16 cellular contexts compared by ENCODE assay signal in the genomic region with DNA sequence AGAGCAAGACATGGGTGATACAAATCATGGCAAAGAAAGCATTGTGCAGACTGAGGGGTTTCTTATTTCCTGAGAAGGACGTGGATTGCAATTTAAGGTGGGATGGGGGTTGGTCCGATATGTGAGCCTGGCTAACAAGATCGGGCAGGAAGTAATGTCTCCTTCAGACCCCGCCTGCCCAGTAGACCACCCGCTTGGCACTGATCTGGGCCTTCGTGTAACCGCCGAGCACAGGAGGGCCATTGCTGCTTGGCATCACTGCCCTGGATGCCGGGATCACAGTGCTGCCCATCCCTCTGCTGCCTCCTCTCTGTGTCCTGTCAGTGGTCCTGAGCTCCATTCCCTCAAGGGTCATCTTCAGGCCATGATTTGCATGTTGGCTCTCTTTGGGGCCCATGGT.
DNase-seq lines count a peak whose midpoint lies in the region; ATAC-seq and TF ChIP-seq lines count a peak whose summit lies in the region.
"Had no signal": no experiment of that assay in that cellular context is flagged by ENCODE, and none has a peak within 500 bp of the region (broad histone marks: within the 10 kb centered on the region; RNA-seq: fewer than 3 reads in every experiment).

No MANE protein-coding gene starts in this region.

- H3K9me2 ChIP-seq in PC-3 (replicated peaks; ENCODE audit: low read length): no peaks in the 10 kb centered on the region

- intact Hi-C loops in PC-3 (cut with micrococcal nuclease) (loop anchor here (1.0 kb wide), 1 partner anchor 49 kb away; no protein-coding TSS in a partner anchor), stomach (cut with DNase I; ENCODE audit: low total_unique reads) (no loop called here)

- peak overlapping the region; percentile 84 to 97 for H3K18ac ChIP-seq in mesenchymal stem cell (ENCODE audit: low read depth in 1 of 2, low read length in 2 of 2)

- no peak overlapping the region for H2BK5ac ChIP-seq in mesenchymal stem cell (ENCODE audit: low read depth, low read length, poor library complexity, severe bottlenecking)

- H3K36me3 Mint-ChIP-seq in activated naive CD8-positive, alpha-beta T cell treated with anti-CD3 and anti-CD28 coated beads, Interleukin-2, amount 50 U/mL, for 24 hours (ENCODE audit: low read depth): no peaks in the 10 kb centered on the region
- H3K36me3 Mint-ChIP-seq: activated naive CD4-positive, alpha-beta T cell treated with anti-CD3 and anti-CD28 coated beads, Interleukin-2, amount 50 U/mL, for 72 hours; immature natural killer cell had no signal

- no peaks in the 10 kb centered on the region for H3K79me1 ChIP-seq in mesenchymal stem cell (replicated peaks; ENCODE audit: low read length, poor library complexity, severe bottlenecking)

- no peaks in the 10 kb centered on the region for H4K20me1 ChIP-seq in PC-3 (ENCODE audit: low read length)

- ATAC-seq in PC-3 (no peak), esophagus mucosa (no peak)
- ATAC-seq in activated naive CD8-positive, alpha-beta T cell treated with anti-CD3 and anti-CD28 coated beads, Interleukin-2, amount 50 U/mL, for 24 hours: no peak
- ATAC-seq: activated naive CD4-positive, alpha-beta T cell treated with anti-CD3 and anti-CD28 coated beads, Interleukin-2, amount 50 U/mL, for 72 hours had no signal

- no peak overlapping the region for H3K27ac Mint-ChIP-seq in activated naive CD8-positive, alpha-beta T cell treated with anti-CD3 and anti-CD28 coated beads, Interleukin-2, amount 50 U/mL, for 24 hours
- H3K27ac Mint-ChIP-seq: activated naive CD4-positive, alpha-beta T cell treated with anti-CD3 and anti-CD28 coated beads, Interleukin-2, amount 50 U/mL, for 72 hours; H9; IgD-negative memory B cell; immature natural killer cell; stimulated activated naive CD8-positive, alpha-beta T cell treated with anti-CD3 and anti-CD28 coated beads, Interleukin-15, Interleukin-2, amounts not matched to agents 100 ng/mL and 50 ng/mL, for 24 hours had no signal

- no peaks in the 10 kb centered on the region for H3K36me3 ChIP-seq in PC-3 (ENCODE audit: low read depth, low read length)
- H3K36me3 ChIP-seq in mesenchymal stem cell (ENCODE audit: control insufficient read depth in 1 of 2, insufficient read depth in 2 of 2, low read depth in 1 of 2, low read length in 2 of 2): no peaks in the 10 kb centered on the region
- no peaks in the 10 kb centered on the region for H3K36me3 ChIP-seq in stomach

- H3K4me3 ChIP-seq in PC-3 (ENCODE audit: low read length): no peak overlapping the region
- H3K4me3 ChIP-seq in coronary artery: no peak overlapping the region
- H3K4me3 ChIP-seq in mesenchymal stem cell (ENCODE audit: insufficient read depth in 1 of 2, low read depth in 1 of 2, low read length in 2 of 2): no peak overlapping the region
- no peak overlapping the region for H3K4me3 ChIP-seq in stomach

- 98% methylated on average over 9 of the region's 9 CpGs for WGBS in mesenchymal stem cell
- 94 to 98% (median 96%) methylated on average over 9 of the region's 9 CpGs for WGBS in stomach, 5 donors

- H3K4me1 ChIP-seq in PC-3 (ENCODE audit: insufficient read depth, low read length) (peaks cover 22% of the 10 kb centered on the region), mesenchymal stem cell (ENCODE audit: control insufficient read depth, insufficient read depth, low read depth, low read length) (peaks cover 22% of the 10 kb centered on the region), stomach (peaks cover 22 to 40% (median 29%) of the 10 kb centered on the region in 4 donors)

- H2AK5ac ChIP-seq in mesenchymal stem cell (ENCODE audit: low read length, severe bottlenecking): peak overlapping the region; percentile 71

- H3K9me3 ChIP-seq in PC-3 (ENCODE audit: low read length): no peaks in the 10 kb centered on the region
- no peaks in the 10 kb centered on the region for H3K9me3 ChIP-seq in mesenchymal stem cell (ENCODE audit: control insufficient read depth, low read length)
- no peaks in the 10 kb centered on the region for H3K9me3 ChIP-seq in stomach

- no peaks in the 10 kb centered on the region for H3K27me3 Mint-ChIP-seq in activated naive CD8-positive, alpha-beta T cell treated with anti-CD3 and anti-CD28 coated beads, Interleukin-2, amount 50 U/mL, for 24 hours
- H3K27me3 Mint-ChIP-seq: IgD-negative memory B cell; stimulated activated naive CD8-positive, alpha-beta T cell treated with anti-CD3 and anti-CD28 coated beads, Interleukin-15, Interleukin-2, amounts not matched to agents 100 ng/mL and 50 ng/mL, for 24 hours had no signal

- H3K79me2 ChIP-seq in PC-3 (ENCODE audit: low read length): no peaks in the 10 kb centered on the region

- 0 out of 2 replicates have a peak, but pooled peaks cover 4% of the 10 kb centered on the region for H3K27me3 ChIP-seq in PC-3 (ENCODE audit: low read length)
- H3K27me3 ChIP-seq in mesenchymal stem cell (ENCODE audit: control insufficient read depth in 1 of 2, insufficient read depth in 1 of 2, low read length in 2 of 2): peaks cover 0 to 8% of the 10 kb centered on the region in 2 experiments
- H3K27me3 ChIP-seq in stomach: no peaks in the 10 kb centered on the region

- peak overlapping the region; percentile 66 for H2BK15ac ChIP-seq in mesenchymal stem cell (ENCODE audit: low read depth, poor library complexity, severe bottlenecking)

- no peak overlapping the region for H4K8ac ChIP-seq in mesenchymal stem cell (ENCODE audit: low read length)

- no TSS peak for BruUV-seq in PC-3 (replicated peaks; lab: Mats Ljungman, UMichigan)

- H3K9me3 Mint-ChIP-seq in activated naive CD8-positive, alpha-beta T cell treated with anti-CD3 and anti-CD28 coated beads, Interleukin-2, amount 50 U/mL, for 24 hours: no peaks in the 10 kb centered on the region
- H3K9me3 Mint-ChIP-seq: activated naive CD4-positive, alpha-beta T cell treated with anti-CD3 and anti-CD28 coated beads, Interleukin-2, amount 50 U/mL, for 72 hours; central memory CD8-positive, alpha-beta T cell; H9; stimulated activated naive CD8-positive, alpha-beta T cell treated with anti-CD3 and anti-CD28 coated beads, Interleukin-15, Interleukin-2, amounts not matched to agents 100 ng/mL and 50 ng/mL, for 24 hours had no signal

- peaks cover 4% of the 10 kb centered on the region for H3K4me1 Mint-ChIP-seq in activated naive CD8-positive, alpha-beta T cell treated with anti-CD3 and anti-CD28 coated beads, Interleukin-2, amount 50 U/mL, for 24 hours
- H3K4me1 Mint-ChIP-seq: central memory CD8-positive, alpha-beta T cell; IgD-negative memory B cell; immature natural killer cell had no signal

- POLR2A ChIA-PET in PC-3 (lab: Charles Lee; ENCODE audit: unreplicated experiment): no interaction called here

- TF ChIP-seq CTCF in PC-3 (conservative IDR thresholded peaks at IDR 0.05; ENCODE audit: low read depth, low read length): no peak
- TF ChIP-seq CTCF in coronary artery (IDR thresholded peaks at IDR 0.05): no peak
- TF ChIP-seq CTCF in stomach (IDR thresholded peaks at IDR 0.05): no peak

- H2BK12ac ChIP-seq in mesenchymal stem cell (ENCODE audit: low read length in 2 of 2): peak overlapping the region; percentile 11 to 99

- TF ChIP-seq POLR2A in stomach (IDR thresholded peaks at IDR 0.05): no peak

- H3K4me3 Mint-ChIP-seq in activated naive CD8-positive, alpha-beta T cell treated with anti-CD3 and anti-CD28 coated beads, Interleukin-2, amount 50 U/mL, for 24 hours: no peak overlapping the region
- H3K4me3 Mint-ChIP-seq: central memory CD8-positive, alpha-beta T cell; H9; IgD-negative memory B cell; immature natural killer cell; stimulated activated naive CD8-positive, alpha-beta T cell treated with anti-CD3 and anti-CD28 coated beads, Interleukin-15, Interleukin-2, amounts not matched to agents 100 ng/mL and 50 ng/mL, for 24 hours had no signal

- peak overlapping the region in 1 of 2 experiments; percentile 46 for H3K23ac ChIP-seq in mesenchymal stem cell (ENCODE audit: low read length in 2 of 2)

- peak overlapping the region; percentile 60 for H3K27ac ChIP-seq in PC-3 (ENCODE audit: low read length)
- peak overlapping the region; percentile 50 to 90 for H3K27ac ChIP-seq in coronary artery
- peak overlapping the region; percentile 35 for H3K27ac ChIP-seq in mesenchymal stem cell (ENCODE audit: low read length, poor library complexity, severe bottlenecking)
- H3K27ac ChIP-seq in stomach: peak overlapping the region; percentile 25 to 83 (median 74)

- peak overlapping the region; percentile 16 to 94 for H3K4ac ChIP-seq in mesenchymal stem cell (ENCODE audit: low read depth in 1 of 2, low read length in 2 of 2)

- H2BK120ac ChIP-seq in mesenchymal stem cell (ENCODE audit: low read depth, low read length): peak overlapping the region; percentile 13

- H3K9ac ChIP-seq in PC-3 (ENCODE audit: low read length): no peak overlapping the region
- no peak overlapping the region for H3K9ac ChIP-seq in mesenchymal stem cell (ENCODE audit: low read length)

- H2AFZ ChIP-seq in PC-3 (ENCODE audit: low read length) (0 out of 2 replicates have a peak overlapping the region, but pooled peaks have one; percentile 25), mesenchymal stem cell (ENCODE audit: low read depth, low read length) (no peak overlapping the region)

- peak overlapping the region; percentile 18 for H4K91ac ChIP-seq in mesenchymal stem cell (ENCODE audit: low read length)

- no peak for TF ChIP-seq EP300 in stomach (IDR thresholded peaks at IDR 0.05)

- H3K14ac ChIP-seq in mesenchymal stem cell (ENCODE audit: low read length in 2 of 2): peak overlapping the region in 1 of 2 experiments; percentile 94

- no peaks in the 10 kb centered on the region for H3F3A ChIP-seq in PC-3 (ENCODE audit: low read length, unreplicated experiment)

- CTCF ChIA-PET in PC-3 (lab: Charles Lee): no interaction called here

- DNase-seq in PC-3: no peak
- DNase-seq in coronary artery (ENCODE audit: low spot score): peak; percentile 55
- DNase-seq in mesenchymal stem cell: no peak
- no peak for DNase-seq in stomach
- DNase-seq in activated naive CD8-positive, alpha-beta T cell treated with anti-CD3 and anti-CD28 coated beads, Interleukin-2, amount 50 U/mL, for 24 hours: no peak
- no peak for DNase-seq in NCI-H82 treated with DMSO at 0.1 percent for 48 hours (lab: John Stamatoyannopoulos, UW; ENCODE audit: unreplicated experiment)
- DNase-seq: activated CD4-positive, CD25-positive, alpha-beta regulatory T cell; DMS 273 treated with DMSO at 0.1 percent for 48 hours; H9; immature natural killer cell; NCI-H1092 had no signal

- no peak overlapping the region for H3K4me2 ChIP-seq in PC-3 (ENCODE audit: low read length)
- no peak overlapping the region for H3K4me2 ChIP-seq in mesenchymal stem cell (ENCODE audit: low read length, poor library complexity, severe bottlenecking)
